ENCODE assay signal across 14 cellular contexts in genomic region chr17:3865166-3865565, GRCh38. TPM values are rescaled to one million over a fixed set of nuclear protein-coding genes. Genes with fewer than 3 reads are reported as not detected.
A peak's percentile ranks its signal among the peaks of the same experiment; 100 is the strongest.
DNase-seq lines count a peak whose midpoint lies in the region; ATAC-seq and TF ChIP-seq lines count a peak whose summit lies in the region.
"Had no signal": no experiment of that assay in that cellular context is flagged by ENCODE, and none has a peak within 500 bp of the region (broad histone marks: within the 10 kb centered on the region; RNA-seq: fewer than 3 reads in every experiment).

No MANE protein-coding gene starts in this region.

- no peaks in the 10 kb centered on the region for H3K27me3 ChIP-seq in body of pancreas
- H3K27me3 ChIP-seq in lower lobe of right lung (ENCODE audit: low read depth), result no peaks in the 10 kb centered on the region
- no peaks in the 10 kb centered on the region for H3K27me3 ChIP-seq in naive thymus-derived CD4-positive, alpha-beta T cell (ENCODE audit: control insufficient read depth in 2 of 2, insufficient read depth in 2 of 2, low read length in 2 of 2)

- H3K27ac ChIP-seq in body of pancreas (no peak overlapping the region), lower lobe of right lung (no peak overlapping the region)
- no peak overlapping the region for H3K27ac ChIP-seq in naive thymus-derived CD4-positive, alpha-beta T cell (ENCODE audit: low read depth, low read length)

- CTCF ChIA-PET in naive thymus-derived CD4-positive, alpha-beta T cell (lab: Charles Lee), result interaction anchor here (1.0 kb wide), 2 partner anchors 49 to 141 kb away, joined by 3 read pairs; no protein-coding TSS in a partner anchor
- CTCF ChIA-PET in activated CD4-positive, alpha-beta memory T cell treated with anti-CD3 and anti-CD28 coated beads, Interleukin-2, amount 10 ng/mL, durations not matched to agents 7 days and 5 days (lab: Charles Lee), result interaction anchor here (0.7 to 1.2 kb wide), 2 partner anchors 18 to 40 kb away, joined by 3 read pairs; no protein-coding TSS in a partner anchor

- H3K9me3 Mint-ChIP-seq in HFFc6, result no peaks in the 10 kb centered on the region
- H3K9me3 Mint-ChIP-seq in naive thymus-derived CD4-positive, alpha-beta T cell, result no peaks in the 10 kb centered on the region
- no peaks in the 10 kb centered on the region for H3K9me3 Mint-ChIP-seq in activated CD4-positive, alpha-beta memory T cell treated with anti-CD3 and anti-CD28 coated beads, Interleukin-2, amount 10 ng/mL, durations not matched to agents 7 days and 5 days
- H3K9me3 Mint-ChIP-seq: activated naive CD4-positive, alpha-beta T cell treated with anti-CD3 and anti-CD28 coated beads, Interleukin-2, amount 50 U/mL, for 24 hours had no signal

- H3K9me3 ChIP-seq in body of pancreas (no peaks in the 10 kb centered on the region), lower lobe of right lung (no peaks in the 10 kb centered on the region)
- H3K9me3 ChIP-seq in naive thymus-derived CD4-positive, alpha-beta T cell (ENCODE audit: control insufficient read depth in 2 of 3, low read length in 3 of 3), result no peaks in the 10 kb centered on the region

- no peak for ATAC-seq in body of pancreas
- peak; percentile 70 to 74 for ATAC-seq in lower lobe of right lung
- ATAC-seq in naive thymus-derived CD4-positive, alpha-beta T cell, result no peak
- ATAC-seq: activated CD8-positive, alpha-beta T cell treated with anti-CD3 and anti-CD28 coated beads, Interleukin-2, amount 10 ng/mL, durations not matched to agents 7 days and 5 days had no signal

- TF ChIP-seq POLR2A in body of pancreas (IDR thresholded peaks at IDR 0.05), result no peak

- H3K4me1 Mint-ChIP-seq in HFFc6 (ENCODE audit: low read depth), result peaks cover 11% of the 10 kb centered on the region
- peaks cover 0 to 2% (median 0%) of the 10 kb centered on the region in 7 donors for H3K4me1 Mint-ChIP-seq in naive thymus-derived CD4-positive, alpha-beta T cell
- H3K4me1 Mint-ChIP-seq in activated CD4-positive, alpha-beta memory T cell treated with anti-CD3 and anti-CD28 coated beads, Interleukin-2, amount 10 ng/mL, durations not matched to agents 7 days and 5 days, result no peaks in the 10 kb centered on the region
- H3K4me1 Mint-ChIP-seq: activated naive CD4-positive, alpha-beta T cell treated with anti-CD3 and anti-CD28 coated beads, Interleukin-2, amount 50 U/mL, for 24 hours; B cell had no signal

- peak overlapping the region; percentile 78 for H3K27ac Mint-ChIP-seq in HFFc6
- H3K27ac Mint-ChIP-seq in naive thymus-derived CD4-positive, alpha-beta T cell, result no peak overlapping the region
- no peak overlapping the region for H3K27ac Mint-ChIP-seq in activated CD4-positive, alpha-beta memory T cell treated with anti-CD3 and anti-CD28 coated beads, Interleukin-2, amount 10 ng/mL, durations not matched to agents 7 days and 5 days
- H3K27ac Mint-ChIP-seq: activated CD8-positive, alpha-beta T cell treated with anti-CD3 and anti-CD28 coated beads, Interleukin-2, amount 10 ng/mL, durations not matched to agents 7 days and 5 days; B cell had no signal

- H3K36me3 ChIP-seq in body of pancreas (replicated peaks in 1 of 2; ENCODE audit: insufficient read depth in 1 of 2, low read depth in 2 of 2), result peaks cover 0 to 2% of the 10 kb centered on the region in 2 donors
- H3K36me3 ChIP-seq in lower lobe of right lung, result peaks cover 19% of the 10 kb centered on the region
- H3K36me3 ChIP-seq in naive thymus-derived CD4-positive, alpha-beta T cell (ENCODE audit: control insufficient read depth in 2 of 3, insufficient read depth in 3 of 3, low read length in 3 of 3), result peaks cover 0 to 31% (median 0%) of the 10 kb centered on the region in 3 experiments

- H3K4me3 ChIP-seq in body of pancreas (no peak overlapping the region), lower lobe of right lung (no peak overlapping the region)
- no peak overlapping the region for H3K4me3 ChIP-seq in naive thymus-derived CD4-positive, alpha-beta T cell (ENCODE audit: low read length)

- no peak for TF ChIP-seq CTCF in HFFc6 (IDR thresholded peaks at IDR 0.05)
- no peak for TF ChIP-seq CTCF in body of pancreas (IDR thresholded peaks at IDR 0.05)
- no peak for TF ChIP-seq CTCF in lower lobe of right lung (IDR thresholded peaks at IDR 0.05)

- H3K36me3 Mint-ChIP-seq in HFFc6 (ENCODE audit: low read depth), result peaks cover 5% of the 10 kb centered on the region; the same call in 1 of the 2 replicates
- H3K36me3 Mint-ChIP-seq in naive thymus-derived CD4-positive, alpha-beta T cell, result peaks cover 0 to 16% (median 0%) of the 10 kb centered on the region in 5 donors
- H3K36me3 Mint-ChIP-seq in activated CD4-positive, alpha-beta memory T cell treated with anti-CD3 and anti-CD28 coated beads, Interleukin-2, amount 10 ng/mL, durations not matched to agents 7 days and 5 days (ENCODE audit: low read depth), result no peaks in the 10 kb centered on the region
- H3K36me3 Mint-ChIP-seq: activated naive CD4-positive, alpha-beta T cell treated with anti-CD3 and anti-CD28 coated beads, Interleukin-2, amount 50 U/mL, for 24 hours had no signal

- DNase-seq in A172 (ENCODE audit: low spot score) (peak; percentile 79), HFFc6 (peak; percentile 75), body of pancreas (peak in 3 of 4 donors; percentile 40 to 49 (median 43)), lower lobe of right lung (peak; percentile 62), 8988T (no peak), NOMO-1 treated with dmso at 0.1 percent for 144 hours (lab: John Stamatoyannopoulos, UW; ENCODE audit: unreplicated experiment) (no peak)
- DNase-seq in naive thymus-derived CD4-positive, alpha-beta T cell, result no peak
- DNase-seq in activated CD4-positive, alpha-beta memory T cell treated with anti-CD3 and anti-CD28 coated beads, Interleukin-2, amount 10 ng/mL, durations not matched to agents 7 days and 5 days, result no peak
- DNase-seq: activated CD8-positive, alpha-beta T cell treated with anti-CD3 and anti-CD28 coated beads, Interleukin-2, amount 10 ng/mL, durations not matched to agents 7 days and 5 days; GDM1; Kasumi-1; OCI-M1 had no signal

- H3K27me3 Mint-ChIP-seq in HFFc6 (ENCODE audit: insufficient read depth), result peaks cover 2% of the 10 kb centered on the region
- no peaks in the 10 kb centered on the region for H3K27me3 Mint-ChIP-seq in naive thymus-derived CD4-positive, alpha-beta T cell
- no peaks in the 10 kb centered on the region for H3K27me3 Mint-ChIP-seq in activated CD4-positive, alpha-beta memory T cell treated with anti-CD3 and anti-CD28 coated beads, Interleukin-2, amount 10 ng/mL, durations not matched to agents 7 days and 5 days
- H3K27me3 Mint-ChIP-seq: activated naive CD4-positive, alpha-beta T cell treated with anti-CD3 and anti-CD28 coated beads, Interleukin-2, amount 50 U/mL, for 24 hours; B cell had no signal

- intact Hi-C loops in body of pancreas (cut with DNase I), result no loop called here
- intact Hi-C loops in lower lobe of right lung (cut with DNase I), result no loop called here
- intact Hi-C loops in naive thymus-derived CD4-positive, alpha-beta T cell (cut with micrococcal nuclease), result no loop called here

- WGBS in body of pancreas, 2 donors, result 66% methylated on average over 8 of the region's 8 CpGs; no CpG with 5 or more reads in 1 of the 2 donors

- no peaks in the 10 kb centered on the region for H3K4me1 ChIP-seq in body of pancreas
- H3K4me1 ChIP-seq in lower lobe of right lung, result no peaks in the 10 kb centered on the region
- no peaks in the 10 kb centered on the region for H3K4me1 ChIP-seq in naive thymus-derived CD4-positive, alpha-beta T cell (ENCODE audit: control insufficient read depth in 2 of 2, insufficient read depth in 2 of 2, low read length in 2 of 2)

- no peak overlapping the region for H3K4me3 Mint-ChIP-seq in HFFc6
- no peak overlapping the region for H3K4me3 Mint-ChIP-seq in naive thymus-derived CD4-positive, alpha-beta T cell
- H3K4me3 Mint-ChIP-seq in activated CD4-positive, alpha-beta memory T cell treated with anti-CD3 and anti-CD28 coated beads, Interleukin-2, amount 10 ng/mL, durations not matched to agents 7 days and 5 days, result no peak overlapping the region
- H3K4me3 Mint-ChIP-seq: activated CD8-positive, alpha-beta T cell treated with anti-CD3 and anti-CD28 coated beads, Interleukin-2, amount 10 ng/mL, durations not matched to agents 7 days and 5 days; activated naive CD4-positive, alpha-beta T cell treated with anti-CD3 and anti-CD28 coated beads, Interleukin-2, amount 50 U/mL, for 24 hours; B cell had no signal

- POLR2A ChIA-PET in naive thymus-derived CD4-positive, alpha-beta T cell (lab: Charles Lee), result no interaction called here
- POLR2A ChIA-PET in activated CD4-positive, alpha-beta memory T cell treated with anti-CD3 and anti-CD28 coated beads, Interleukin-2, amount 10 ng/mL, durations not matched to agents 7 days and 5 days (lab: Charles Lee), result no interaction called here

RNA-seq across cellular contexts. Expression of gene NCBP3, which starts 19.1 kb away (rescaled TPM):
- total RNA-seq in A172 (2014; rRNA removed; shearing (Covaris generic)), result 22.1 and 28.1 TPM in 2 replicates
- 10 to 100 TPM; 22.4 to 28.6 (median 25.3) TPM for total RNA-seq in HFFc6 (2021; fragmentation: NEBNext Ultra II Directional; extraction: Animal tissue kit (Norgen Biotek cat#: 25700))
- 10 to 100 TPM; 23.4 to 34.2 TPM for total RNA-seq in body of pancreas
- 40.3 TPM for total RNA-seq in lower lobe of right lung
- total RNA-seq in naive thymus-derived CD4-positive, alpha-beta T cell, result 10 to 100 TPM; 40.6 to 49.4 (median 46.7) TPM
- polyA plus RNA-seq in naive thymus-derived CD4-positive, alpha-beta T cell, result 10 to 100 TPM in 1 of 2 donors, 1 to 10 TPM in 1; 7.8 to 14.7 TPM
- total RNA-seq in activated CD4-positive, alpha-beta memory T cell treated with anti-CD3 and anti-CD28 coated beads, Interleukin-2, amount 10 ng/mL, durations not matched to agents 7 days and 5 days, result 10 to 100 TPM; 42.8 to 43.9 TPM

RNA-seq across cellular contexts. Expression of gene CAMKK1, which starts 27.7 kb away (rescaled TPM):
- total RNA-seq in A172 (2014; rRNA removed; shearing (Covaris generic)), result 11.2 and 12.9 TPM in 2 replicates
- total RNA-seq in HFFc6 (2021; fragmentation: NEBNext Ultra II Directional; extraction: Animal tissue kit (Norgen Biotek cat#: 25700)), result 1 to 10 TPM; 5.4 to 6.9 (median 6.0) TPM
- total RNA-seq in body of pancreas, result 1 to 10 TPM; 9.2 to 9.3 TPM
- 9.7 TPM for total RNA-seq in lower lobe of right lung
- total RNA-seq in naive thymus-derived CD4-positive, alpha-beta T cell, result 10 to 100 TPM in 2 of 5 experiments, 1 to 10 TPM in 3; 4.8 to 12.5 (median 6.3) TPM
- 1 to 10 TPM; 2.3 to 3.2 TPM for polyA plus RNA-seq in naive thymus-derived CD4-positive, alpha-beta T cell
- total RNA-seq in activated CD4-positive, alpha-beta memory T cell treated with anti-CD3 and anti-CD28 coated beads, Interleukin-2, amount 10 ng/mL, durations not matched to agents 7 days and 5 days, result 1 to 10 TPM; 1.4 to 1.8 TPM

RNA-seq across cellular contexts. Expression of gene P2RX1, which starts 51.1 kb away (rescaled TPM):
- 0.67 and 1.2 TPM in 2 replicates for total RNA-seq in A172 (2014; rRNA removed; shearing (Covaris generic))
- total RNA-seq in HFFc6 (2021; fragmentation: NEBNext Ultra II Directional; extraction: Animal tissue kit (Norgen Biotek cat#: 25700)), result under 1 TPM in 1 of 6 experiments, not detected in 5; 0.08 TPM
- total RNA-seq in body of pancreas (10 to 100 TPM; 39.2 to 45.4 TPM), lower lobe of right lung (8.7 TPM)
- 10 to 100 TPM in 1 of 5 experiments, 1 to 10 TPM in 1, under 1 TPM in 2, not detected in 1; 0.27 to 53.7 (median 2.7) TPM for total RNA-seq in naive thymus-derived CD4-positive, alpha-beta T cell
- not detected for polyA plus RNA-seq in naive thymus-derived CD4-positive, alpha-beta T cell
- under 1 TPM; 0.45 to 0.65 TPM for total RNA-seq in activated CD4-positive, alpha-beta memory T cell treated with anti-CD3 and anti-CD28 coated beads, Interleukin-2, amount 10 ng/mL, durations not matched to agents 7 days and 5 days

Comparison
In these comparisons a context has a peak if more than half of its experiments do, and no peak if none do; other contexts are left out.
1. DNase-seq: peak in A172 (single experiment), HFFc6 (single experiment), body of pancreas (3 of 4) and lower lobe of right lung (single experiment); none in 8988T (single experiment), NOMO-1 treated with dmso at 0.1 percent for 144 hours (single experiment), naive thymus-derived CD4-positive, alpha-beta T cell (0 of 9) and activated CD4-positive, alpha-beta memory T cell treated with anti-CD3 and anti-CD28 coated beads, Interleukin-2, amount 10 ng/mL, durations not matched to agents 7 days and 5 days (single experiment).
2. ATAC-seq: peak in lower lobe of right lung (2 of 2); none in body of pancreas (single experiment) and naive thymus-derived CD4-positive, alpha-beta T cell (single experiment).